Comparison of ENCODE assay signal across 8 cellular contexts in genomic region chr3:45995370-45996192, GRCh38. TPM values are rescaled to one million over a fixed set of nuclear protein-coding genes. Genes with fewer than 3 reads are reported as not detected.
A peak's percentile ranks its signal among the peaks of the same experiment; 100 is the strongest.
DNase-seq lines count a peak whose midpoint lies in the region; ATAC-seq, FAIRE-seq and TF ChIP-seq lines count a peak whose summit lies in the region.

FYCO1 (minus strand) TSS chr3:45995824; CDS start chr3:45984910, 10,914 bp downstream.

- H3K4me1 ChIP-seq in kidney (ENCODE audit: control insufficient read depth in 1 of 2, insufficient read depth in 1 of 2, low read depth in 1 of 2, low read length in 2 of 2) = peaks cover 4 to 8% of the 10 kb centered on the region in 2 donors

- no peaks in the 10 kb centered on the region for H3K9me3 ChIP-seq in kidney (ENCODE audit: control insufficient read depth in 1 of 2, low read length in 2 of 2)

- TF ChIP-seq CTCF in chondrocyte (IDR thresholded peaks at IDR 0.05) (peak; percentile 5), kidney (IDR thresholded peaks at IDR 0.05; ENCODE audit: borderline replicate concordance, extremely low read depth, insufficient read depth) (no peak)

- ATAC-seq in GM18907 (IDR thresholded peaks at IDR 0.05; ENCODE audit: unreplicated experiment) (peak; percentile 91), HG03139 (IDR thresholded peaks at IDR 0.05; ENCODE audit: unreplicated experiment) (peak; percentile 71)

- peak within 1 kb of the TSS; percentile 89 to 93 for H3K4me3 ChIP-seq in kidney (ENCODE audit: low read length in 2 of 2)

- peak within 1 kb of the TSS; percentile 88 to 93 for H3K9ac ChIP-seq in kidney (ENCODE audit: low read length in 2 of 2)

- no peaks in the 10 kb centered on the region for H3K36me3 Mint-ChIP-seq in chondrocyte (ENCODE audit: low read depth)

- peak within 1 kb of the TSS; percentile 81 for H3K4me3 Mint-ChIP-seq in chondrocyte (ENCODE audit: unreplicated experiment)

- DNase-seq in AG08395 (ENCODE audit: low spot score) = peak; percentile 95
- peak; percentile 68 for DNase-seq in NCI-H460 (ENCODE audit: extremely low read depth, low read depth)
- peak; percentile 74 to 83 for DNase-seq in activated CD4-positive, alpha-beta T cell treated with anti-CD3 and anti-CD28 coated beads for 24 hours (ENCODE audit: low read depth in 2 of 2)
- DNase-seq in chondrocyte (ENCODE audit: low spot score) = peak; percentile 99
- DNase-seq in kidney = peak; percentile 97
- peak; percentile 96 for DNase-seq in stimulated activated CD4-positive, alpha-beta T cell treated with anti-CD3 and anti-CD28 coated beads, Interleukin-15, amount 100 ng/mL, for 24 hours

- FAIRE-seq in kidney (lab: Jason Lieb, UNC) = no peak

- intact Hi-C loops in kidney (cut with DNase I) = no loop called here

- no peaks in the 10 kb centered on the region for H3K9me3 Mint-ChIP-seq in chondrocyte (ENCODE audit: low read depth)

- peak within 1 kb of the TSS; percentile 75 to 86 for H3K27ac ChIP-seq in kidney (ENCODE audit: low read depth in 2 of 2, low read length in 2 of 2)

- peaks cover 17% of the 10 kb centered on the region for H3K4me1 Mint-ChIP-seq in chondrocyte (ENCODE audit: low read depth)

- peaks cover 10% of the 10 kb centered on the region for H3K27me3 Mint-ChIP-seq in chondrocyte (ENCODE audit: low read depth)

- no peaks in the 10 kb centered on the region for H3K36me3 ChIP-seq in kidney (ENCODE audit: control insufficient read depth in 1 of 2, insufficient read depth in 2 of 2, low read length in 2 of 2)

- H3K27ac Mint-ChIP-seq in chondrocyte (ENCODE audit: unreplicated experiment) = peak within 1 kb of the TSS; percentile 49

RNA-seq across cellular contexts. Expression of gene FYCO1, which starts in this region (rescaled TPM):
- total RNA-seq in NCI-H460 (2014; rRNA removed; shearing (Covaris generic)) = 4.2 and 5.3 TPM in 2 replicates
- 3.7 and 5.2 TPM in 2 replicates for polyA plus RNA-seq in NCI-H460 (2014; cell fraction: nucleus; rRNA removed)
- total RNA-seq in chondrocyte = 28.1 to 32.3 TPM (median 31.6 TPM) in 3 replicates
- 39.1 TPM for total RNA-seq in kidney
- 11.1 TPM for polyA plus RNA-seq in kidney (ENCODE audit: insufficient read depth, low read depth, low replicate concordance)

Comparison
In these comparisons a context has a peak if more than half of its experiments do, and no peak if none do; other contexts are left out.
1. Peak in every context shown above with its lines: DNase-seq, ATAC-seq, H3K4me3 ChIP-seq and H3K27ac ChIP-seq.